In genomic region chr2:43219383-43220228, GRCh38 we compare ENCODE assay signal across 8 cellular contexts. TPM values are rescaled to one million over a fixed set of nuclear protein-coding genes. Genes with fewer than 3 reads are reported as not detected.
A peak's percentile ranks its signal among the peaks of the same experiment; 100 is the strongest.
DNase-seq lines count a peak whose midpoint lies in the region; ATAC-seq and TF ChIP-seq lines count a peak whose summit lies in the region.

No MANE protein-coding gene starts in this region.

- ATAC-seq in GM21381 (IDR thresholded peaks at IDR 0.05; ENCODE audit: unreplicated experiment) (peak; percentile 46), gastroesophageal sphincter (peak; percentile 72), thoracic aorta (ENCODE audit: insufficient number of reproducible peaks, low FRiP score, low read depth) (no peak)

- DNase-seq in DMS 273 (lab: John Stamatoyannopoulos, UW; ENCODE audit: unreplicated experiment): peak; percentile 87
- DNase-seq in HUDEP-2 (lab: John Stamatoyannopoulos, UW; ENCODE audit: unreplicated experiment in 76 of 76): peak in 74 of 76 experiments; percentile 34 to 97 (median 89)
- DNase-seq in SJCRH30: peak; percentile 88 to 92
- peak; percentile 21 to 68 (median 49) for DNase-seq in activated naive CD4-positive, alpha-beta T cell (lab: John Stamatoyannopoulos, UW)
- DNase-seq in occipital lobe (lab: John Stamatoyannopoulos, UW): peak; percentile 65
- peak; percentile 46 for DNase-seq in thoracic aorta (ENCODE audit: low spot score)

- no peaks in the 10 kb centered on the region for H3K27me3 ChIP-seq in SJCRH30
- H3K27me3 ChIP-seq in gastroesophageal sphincter: no peaks in the 10 kb centered on the region
- no peaks in the 10 kb centered on the region for H3K27me3 ChIP-seq in thoracic aorta (replicated peaks; ENCODE audit: insufficient read depth)

- peak; percentile 63 to 73 for TF ChIP-seq POLR2A in gastroesophageal sphincter (IDR thresholded peaks at IDR 0.05)

- 0 to 20% methylated on average over 1 to 11 of the region's 35 CpGs for WGBS in gastroesophageal sphincter (ENCODE audit: low coverage in 1 of 2), 2 donors

- H3K27ac ChIP-seq in SJCRH30: peak overlapping the region; percentile 73
- H3K27ac ChIP-seq in gastroesophageal sphincter: peak overlapping the region; percentile 96 to 99 (median 98)
- peak overlapping the region; percentile 98 to 99 for H3K27ac ChIP-seq in thoracic aorta

- H3K4me3 ChIP-seq in SJCRH30: peak overlapping the region; percentile 65
- peak overlapping the region; percentile 29 to 90 for H3K4me3 ChIP-seq in gastroesophageal sphincter
- H3K4me3 ChIP-seq in thoracic aorta: peak overlapping the region; percentile 88

- H3K36me3 ChIP-seq in SJCRH30 (peaks cover 10% of the 10 kb centered on the region), gastroesophageal sphincter (peaks cover 0 to 18% of the 10 kb centered on the region in 2 donors), thoracic aorta (peaks cover 21% of the 10 kb centered on the region)

- TF ChIP-seq EP300 in gastroesophageal sphincter (IDR thresholded peaks at IDR 0.05): no peak

- peaks cover 32% of the 10 kb centered on the region for H3K4me1 ChIP-seq in SJCRH30
- peaks cover 5 to 73% (median 38%) of the 10 kb centered on the region in 3 donors for H3K4me1 ChIP-seq in gastroesophageal sphincter
- peaks cover 47 to 66% of the 10 kb centered on the region in 2 donors for H3K4me1 ChIP-seq in thoracic aorta (ENCODE audit: control insufficient read depth in 1 of 2, low read depth in 2 of 2)

- TF ChIP-seq CTCF in gastroesophageal sphincter (IDR thresholded peaks at IDR 0.05) (peak in 2 of 4 experiments; percentile 10 to 15), thoracic aorta (IDR thresholded peaks at IDR 0.05) (no peak)

- H3K9me3 ChIP-seq in SJCRH30 (replicated peaks): no peaks in the 10 kb centered on the region
- H3K9me3 ChIP-seq in gastroesophageal sphincter: no peaks in the 10 kb centered on the region
- no peaks in the 10 kb centered on the region for H3K9me3 ChIP-seq in thoracic aorta

RNA-seq across cellular contexts. Expression of gene ZFP36L2, which starts 6.8 kb away (rescaled TPM):
- 5.1 and 5.6 TPM in 2 replicates for total RNA-seq in SJCRH30 (2014; rRNA removed; shearing (Covaris generic))
- total RNA-seq in gastroesophageal sphincter (10 to 100 TPM; 50.9 to 83.2 (median 73.4) TPM), occipital lobe (2.5 TPM), thoracic aorta (100 to 1,000 TPM; 172 to 197 TPM)
